In genomic region chr3:50567386-50568182, GRCh38 we compare ENCODE assay signal across 1 cellular context.
TF ChIP-seq lines count a peak whose summit lies in the region.

Gene C3orf18 (minus strand): TSS chr3:50567747. CDS start chr3:50565699, 2,048 bp downstream.

TF ChIP-seq in HepG2, 621 proteins besides CTCF, POLR2A, EP300 and RAD21 (continued from another document):
- TF ChIP-seq ZNF451 (CRISPR knock-in tag; IDR thresholded peaks at IDR 0.05), result no peak
- no peak for TF ChIP-seq NRL (CRISPR knock-in tag; IDR thresholded peaks at IDR 0.05; ENCODE audit: borderline replicate concordance)
- 0 out of 2 replicates have a peak, but pooled peaks have one; percentile 25 for TF ChIP-seq KDM3A (CRISPR knock-in tag; IDR thresholded peaks at IDR 0.05; ENCODE audit: low read depth)
- no peak for TF ChIP-seq KLF13 (CRISPR knock-in tag; IDR thresholded peaks at IDR 0.05)
- TF ChIP-seq LCORL (IDR thresholded peaks at IDR 0.05), result no peak
- 0 out of 2 replicates have a peak, but pooled peaks have one; percentile 17 for TF ChIP-seq LCORL (CRISPR knock-in tag; IDR thresholded peaks at IDR 0.05)
- no peak for TF ChIP-seq ZMYM2 (CRISPR knock-in tag; IDR thresholded peaks at IDR 0.05)
- TF ChIP-seq TBP (CRISPR knock-in tag; IDR thresholded peaks at IDR 0.05), result no peak
- TF ChIP-seq ZNF607 (CRISPR knock-in tag; IDR thresholded peaks at IDR 0.05; ENCODE audit: borderline replicate concordance), result no peak
- TF ChIP-seq PHF20 (CRISPR knock-in tag; IDR thresholded peaks at IDR 0.05), result 0 out of 2 replicates have a peak, but pooled peaks have one; percentile 31
- TF ChIP-seq RXRA (CRISPR knock-in tag; IDR thresholded peaks at IDR 0.05), result no peak
- no peak for TF ChIP-seq HBP1 (CRISPR knock-in tag; IDR thresholded peaks at IDR 0.05; ENCODE audit: low read depth)
- TF ChIP-seq RCOR2 (CRISPR knock-in tag; IDR thresholded peaks at IDR 0.05), result peak; percentile 37; the same call in 1 of the 2 replicates
- 0 out of 2 replicates have a peak, but pooled peaks have one; percentile 11 for TF ChIP-seq ZBTB33 (CRISPR knock-in tag; IDR thresholded peaks at IDR 0.05)
- no peak for TF ChIP-seq ZNF780A (CRISPR knock-in tag; IDR thresholded peaks at IDR 0.05)
- no peak for TF ChIP-seq KDM1A (CRISPR knock-in tag; IDR thresholded peaks at IDR 0.05)
- 0 out of 2 replicates have a peak, but pooled peaks have one; percentile 28 for TF ChIP-seq CCDC6 (CRISPR knock-in tag; IDR thresholded peaks at IDR 0.05)
- peak; percentile 54; the same call in 1 of the 2 replicates for TF ChIP-seq RBFOX2 (IDR thresholded peaks at IDR 0.05; ENCODE audit: low read depth, low read length)
- peak; percentile 95 for TF ChIP-seq NFYB (CRISPR knock-in tag; IDR thresholded peaks at IDR 0.05)
- peak; percentile 19 for TF ChIP-seq MED8 (CRISPR knock-in tag; IDR thresholded peaks at IDR 0.05; ENCODE audit: insufficient replicate concordance)
- peak; percentile 56; the same call in 1 of the 2 replicates for TF ChIP-seq GABPB1 (CRISPR knock-in tag; IDR thresholded peaks at IDR 0.05)
- no peak; the same call in 1 of the 2 replicates for TF ChIP-seq TAF1 (CRISPR knock-in tag; IDR thresholded peaks at IDR 0.05)
- TF ChIP-seq MYC (CRISPR knock-in tag; IDR thresholded peaks at IDR 0.05; ENCODE audit: borderline replicate concordance), result no peak; the same call in 1 of the 2 replicates
- TF ChIP-seq GATA4 (IDR thresholded peaks at IDR 0.05; ENCODE audit: borderline replicate concordance, low read depth), result no peak
- TF ChIP-seq MATR3 (CRISPR knock-in tag; IDR thresholded peaks at IDR 0.05), result no peak
- 0 out of 2 replicates have a peak, but pooled peaks have one; percentile 29 for TF ChIP-seq ZNF772 (CRISPR knock-in tag; IDR thresholded peaks at IDR 0.05)
- TF ChIP-seq SRSF1 (optimal IDR thresholded peaks at IDR 0.05; ENCODE audit: low read depth, low read length), result peak; percentile 47
- peak; percentile 34; the same call in 1 of the 2 replicates for TF ChIP-seq HOXA5 (CRISPR knock-in tag; IDR thresholded peaks at IDR 0.05)
- no peak for TF ChIP-seq ZBTB14 (CRISPR knock-in tag; IDR thresholded peaks at IDR 0.05)
